Comparison of ENCODE assay signal across 22 cellular contexts in the genomic region with DNA sequence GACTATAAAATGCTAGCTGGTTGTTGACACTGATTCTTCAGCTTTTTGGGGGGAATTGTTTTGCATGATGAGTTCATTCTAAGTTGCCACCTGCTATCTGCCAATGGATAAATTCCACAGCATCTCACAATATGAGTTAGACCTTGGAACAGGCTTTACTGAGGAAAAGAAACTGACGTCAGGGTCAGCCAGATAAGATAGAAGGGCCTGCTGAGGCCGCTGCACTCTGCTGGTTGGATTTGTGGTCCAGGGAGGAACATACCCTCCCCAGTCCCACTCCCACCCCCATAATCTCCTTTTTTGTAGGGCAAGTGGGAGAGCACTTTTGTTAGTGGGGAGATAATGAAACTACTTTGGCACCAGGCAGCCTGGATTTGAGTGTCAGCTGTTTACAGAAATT.
"Had no signal": no experiment of that assay in that cellular context is flagged by ENCODE, and none has a peak within 500 bp of the region (broad histone marks: within the 10 kb centered on the region; RNA-seq: fewer than 3 reads in every experiment).

No MANE protein-coding gene starts in this region.

- H3K4me3 Mint-ChIP-seq: naive thymus-derived CD8-positive, alpha-beta T cell; nephron progenitor cell had no signal

- H3K27me3 ChIP-seq: esophagus muscularis mucosa, left lung, right lobe of liver, stomach, tibial artery, upper lobe of left lung had no signal

- DNase-seq: dermis blood vessel endothelial cell; effector memory CD4-positive, alpha-beta T cell; hippocampal formation; left cardiac atrium; left lung; lower lobe of right lung; naive thymus-derived CD8-positive, alpha-beta T cell; nephron progenitor cell; nucleus accumbens; psoas muscle; right lobe of liver; stimulated activated CD4-positive, alpha-beta T cell treated with anti-CD3 and anti-CD28 coated beads, Interleukin-12 subunit alpha, Interleukin-12 subunit beta, amount 100 ng/mL, for 4 hours; stimulated activated CD4-positive, alpha-beta T cell treated with anti-CD3 and anti-CD28 coated beads, Interleukin-1b, Interleukin-23, amount 100 ng/mL, for 48 hours; stimulated activated CD4-positive, alpha-beta T cell treated with anti-CD3 and anti-CD28 coated beads, Interleukin-4, amount 100 ng/mL, for 1 hour; stimulated activated CD8-positive, alpha-beta memory T cell treated with anti-CD3 and anti-CD28 coated beads, Interleukin-4, amount 100 ng/mL, for 48 hours; stimulated activated naive CD4-positive, alpha-beta T cell; stomach; tibial artery; upper lobe of left lung had no signal

- H3K4me2 ChIP-seq: smooth muscle cell had no signal

- ATAC-seq: left lung; lower lobe of right lung; naive thymus-derived CD8-positive, alpha-beta T cell; psoas muscle; right lobe of liver had no signal

- H3K9me3 ChIP-seq: esophagus muscularis mucosa, left lung, lower lobe of right lung, psoas muscle, right lobe of liver, stomach, tibial artery, upper lobe of left lung had no signal

- H3K4me3 ChIP-seq: coronary artery, esophagus muscularis mucosa, left lung, lower lobe of right lung, psoas muscle, right lobe of liver, smooth muscle cell, stomach, tibial artery, upper lobe of left lung had no signal

- H3K4me1 Mint-ChIP-seq: naive thymus-derived CD8-positive, alpha-beta T cell had no signal

- H3K4me1 ChIP-seq: left lung, lower lobe of right lung, psoas muscle, tibial artery, upper lobe of left lung had no signal

- H3K36me3 ChIP-seq: esophagus muscularis mucosa, left lung, lower lobe of right lung, right lobe of liver, stomach, tibial artery, upper lobe of left lung had no signal

- H3K27ac ChIP-seq: coronary artery, esophagus muscularis mucosa, left lung, lower lobe of right lung, psoas muscle, right lobe of liver, stomach, tibial artery, upper lobe of left lung had no signal

- H3K27ac Mint-ChIP-seq: naive thymus-derived CD8-positive, alpha-beta T cell; nephron progenitor cell had no signal

- H3K9me3 Mint-ChIP-seq: nephron progenitor cell had no signal

- H3K36me3 Mint-ChIP-seq: naive thymus-derived CD8-positive, alpha-beta T cell had no signal
